Comparison of ENCODE assay signal across 2 cellular contexts in genomic region chr20:62420846-62421715, GRCh38.
TF ChIP-seq lines count a peak whose summit lies in the region.

No MANE protein-coding gene starts in this region.

TF ChIP-seq in HEK293, 187 proteins besides CTCF, POLR2A, EP300 and RAD21 (continues in another document):
- TF ChIP-seq YY2 (tag by site-specific recombination; IDR thresholded peaks at IDR 0.05) (no peak), ZBTB17 (tag by site-specific recombination; IDR thresholded peaks at IDR 0.05) (no peak), KLF7 (tag by site-specific recombination; IDR thresholded peaks at IDR 0.05; ENCODE audit: borderline replicate concordance) (no peak), GLIS2 (tag by site-specific recombination; IDR thresholded peaks at IDR 0.05) (no peak), EGR2 (tag by site-specific recombination; IDR thresholded peaks at IDR 0.05; ENCODE audit: low read depth) (no peak), ZNF658 (tag by site-specific recombination; IDR thresholded peaks at IDR 0.05) (no peak), ZFP37 (tag by site-specific recombination; IDR thresholded peaks at IDR 0.05) (no peak), ZBTB26 (tag by site-specific recombination; optimal IDR thresholded peaks at IDR 0.05) (peak; percentile 21), ZNF223 (tag by site-specific recombination; IDR thresholded peaks at IDR 0.05) (no peak), ZNF391 (tag by site-specific recombination; IDR thresholded peaks at IDR 0.05; ENCODE audit: borderline replicate concordance, low read depth) (no peak), ZNF280C (tag by site-specific recombination; IDR thresholded peaks at IDR 0.05) (no peak), ZNF561 (tag by site-specific recombination; IDR thresholded peaks at IDR 0.05; ENCODE audit: borderline replicate concordance) (no peak), PRDM1 (tag by site-specific recombination; IDR thresholded peaks at IDR 0.05) (no peak), ZNF23 (tag by site-specific recombination; IDR thresholded peaks at IDR 0.05; ENCODE audit: borderline replicate concordance) (no peak), PRDM2 (tag by site-specific recombination; IDR thresholded peaks at IDR 0.05; ENCODE audit: borderline replicate concordance) (no peak), ZNF473 (tag by site-specific recombination; IDR thresholded peaks at IDR 0.05) (no peak), ZNF121 (tag by site-specific recombination; IDR thresholded peaks at IDR 0.05) (no peak), SALL2 (tag by site-specific recombination; IDR thresholded peaks at IDR 0.05; ENCODE audit: borderline replicate concordance) (no peak), ZNF18 (tag by site-specific recombination; IDR thresholded peaks at IDR 0.05) (peak; percentile 60; the same call in 1 of the 2 replicates)

TF ChIP-seq in H1, 55 proteins besides CTCF, POLR2A, EP300 and RAD21:
- no peak for TF ChIP-seq TAF7 (optimal IDR thresholded peaks at IDR 0.05; ENCODE audit: borderline replicate concordance, low read depth, low read length)
- TF ChIP-seq ATF2 (IDR thresholded peaks at IDR 0.05; ENCODE audit: low read length), result no peak
- no peak for TF ChIP-seq KDM1A (IDR thresholded peaks at IDR 0.05; ENCODE audit: borderline replicate concordance, low read length)
- TF ChIP-seq PHF8 (conservative IDR thresholded peaks at IDR 0.05; ENCODE audit: low read depth, low read length), result no peak
- no peak for TF ChIP-seq RFX5 (IDR thresholded peaks at IDR 0.05; ENCODE audit: borderline replicate concordance, low read depth, low read length)
- no peak for TF ChIP-seq TEAD4 (IDR thresholded peaks at IDR 0.05; ENCODE audit: low read depth, low read length)
